In genomic region chr17:44006581-44007345, GRCh38 we compare ENCODE assay signal across 8 cellular contexts. TPM values are rescaled to one million over a fixed set of nuclear protein-coding genes. Genes with fewer than 3 reads are reported as not detected.
DNase-seq lines count a peak whose midpoint lies in the region; ATAC-seq and TF ChIP-seq lines count a peak whose summit lies in the region.

No MANE protein-coding gene starts in this region.

- H3K9ac ChIP-seq in mammary epithelial cell (ENCODE audit: insufficient read depth, low read length) = peak overlapping the region; percentile 61

- no peaks in the 10 kb centered on the region for H3K9me3 ChIP-seq in WERI-Rb-1 (ENCODE audit: severe bottlenecking)
- no peaks in the 10 kb centered on the region for H3K9me3 ChIP-seq in mammary epithelial cell (replicated peaks; ENCODE audit: insufficient read depth, low read length)

- H3K27me3 ChIP-seq in WERI-Rb-1 (ENCODE audit: insufficient read depth, low read depth, severe bottlenecking) = no peaks in the 10 kb centered on the region
- H3K27me3 ChIP-seq in mammary epithelial cell (ENCODE audit: insufficient read depth, low read length) = no peaks in the 10 kb centered on the region

- peaks cover 16% of the 10 kb centered on the region for H3K79me2 ChIP-seq in mammary epithelial cell (ENCODE audit: insufficient read depth, low read length)

- DNase-seq in NCI-H2227 treated with DMSO at 0.1 percent for 48 hours (lab: John Stamatoyannopoulos, UW) (peak; percentile 95), WERI-Rb-1 (peak; percentile 100), mammary epithelial cell (peak; percentile 97), inferior parietal cortex (ENCODE audit: extremely low spot score) (peak; percentile 47), smooth muscle cell of the brain vasculature (ENCODE audit: low read depth, low spot score) (peak; percentile 95)

- H3K4me3 ChIP-seq in WERI-Rb-1 (ENCODE audit: low read depth, low read length) = peak overlapping the region; percentile 82
- peak overlapping the region; percentile 48 to 71 (median 63) for H3K4me3 ChIP-seq in mammary epithelial cell (replicated peaks in 1 of 3; ENCODE audit: insufficient read depth in 1 of 3, low read depth in 2 of 3, low read length in 3 of 3)

- H4K20me1 ChIP-seq in mammary epithelial cell (ENCODE audit: insufficient read depth, low read length) = no peaks in the 10 kb centered on the region

- H3K4me2 ChIP-seq in mammary epithelial cell (ENCODE audit: insufficient read depth, low read depth, low read length) = peak overlapping the region; percentile 94

- intact Hi-C loops in mammary epithelial cell (cut with micrococcal nuclease) = loop anchor here (2.0 kb wide), 1 partner anchor 34 kb away; no protein-coding TSS in a partner anchor

- peak overlapping the region; percentile 67 for H3K27ac ChIP-seq in WERI-Rb-1
- peak overlapping the region; percentile 59 for H3K27ac ChIP-seq in mammary epithelial cell (ENCODE audit: insufficient read depth, low read depth, low read length)

- H3K36me3 ChIP-seq in WERI-Rb-1 (peaks cover 8% of the 10 kb centered on the region), mammary epithelial cell (ENCODE audit: insufficient read depth, low read length) (no peaks in the 10 kb centered on the region)

- ATAC-seq in HG03095 (IDR thresholded peaks at IDR 0.05; ENCODE audit: unreplicated experiment) = peak; percentile 53
- no peak for ATAC-seq in GM21367 (IDR thresholded peaks at IDR 0.05; ENCODE audit: unreplicated experiment)

- no TSS peak for BruUV-seq in mammary epithelial cell (replicated peaks; lab: Mats Ljungman, UMichigan)

- TF ChIP-seq CTCF in GM12872 (IDR thresholded peaks at IDR 0.05; ENCODE audit: insufficient read depth, low read depth, low read length) = peak; percentile 75
- TF ChIP-seq CTCF in WERI-Rb-1 (IDR thresholded peaks at IDR 0.05; ENCODE audit: low read depth, low read length) = peak; percentile 96
- TF ChIP-seq CTCF in mammary epithelial cell (conservative IDR thresholded peaks at IDR 0.05 in 1 of 2, IDR thresholded peaks at IDR 0.05 in 1 of 2; ENCODE audit: extremely low read depth in 1 of 2, insufficient read depth in 1 of 2, low read depth in 1 of 2, low read length in 2 of 2) = peak; percentile 55 to 68

- H3K4me1 ChIP-seq in mammary epithelial cell (ENCODE audit: insufficient read depth, low read length) = peaks cover 41% of the 10 kb centered on the region

- H2AFZ ChIP-seq in mammary epithelial cell (ENCODE audit: low read depth, low read length) = peak overlapping the region; percentile 92

- dilution Hi-C loops in mammary epithelial cell (cut with HindIII; ENCODE audit: low sequenced_read_pairs) = no loop called here

- 2% methylated on average over 22 of the region's 40 CpGs for WGBS in mammary epithelial cell (ENCODE audit: low coverage, missing lambda C conversion rate)

- CTCF ChIA-PET in mammary epithelial cell (lab: Charles Lee; ENCODE audit: low non-redundant PET) = interaction anchor here (0.6 to 0.7 kb wide), 2 partner anchors 63 to 68 kb away, joined by 3 read pairs; no protein-coding TSS in a partner anchor

- in situ Hi-C loops in mammary epithelial cell (cut with MboI; ENCODE audit: low sequenced_read_pairs in 2 of 2) = no loop called here

RNA-seq across cellular contexts. Expression of gene NAGS, which starts 2.3 kb away (rescaled TPM):
- 1 to 10 TPM; 1.3 to 2.2 TPM for total RNA-seq in mammary epithelial cell
- polyA plus RNA-seq in mammary epithelial cell = 2.0 TPM
- polyA minus RNA-seq in mammary epithelial cell = 0.83 TPM

RNA-seq across cellular contexts. Expression of gene TMEM101, which starts 8.0 kb away (rescaled TPM):
- 10 to 100 TPM; 24.4 to 39.0 TPM for total RNA-seq in mammary epithelial cell
- 34.5 TPM for polyA plus RNA-seq in mammary epithelial cell
- polyA minus RNA-seq in mammary epithelial cell = 18.8 TPM

RNA-seq across cellular contexts. Expression of gene PYY, which starts 53.0 kb away (rescaled TPM):
- not detected for total RNA-seq in mammary epithelial cell
- polyA plus RNA-seq in mammary epithelial cell = not detected
- polyA minus RNA-seq in mammary epithelial cell = not detected

RNA-seq across cellular contexts. Expression of gene LSM12, which starts 59.7 kb away (rescaled TPM):
- total RNA-seq in mammary epithelial cell = 10 to 100 TPM; 51.2 to 79.2 TPM
- polyA plus RNA-seq in mammary epithelial cell = 62.2 TPM
- polyA minus RNA-seq in mammary epithelial cell = 112 TPM

Comparison
In these comparisons a context has a peak if more than half of its experiments do, and no peak if none do; other contexts are left out.
1. DNase-seq: peak in every context shown above with its lines; median percentile 100 in WERI-Rb-1; 97 in mammary epithelial cell; 95 in NCI-H2227 treated with DMSO at 0.1 percent for 48 hours; 95 in smooth muscle cell of the brain vasculature; 47 in inferior parietal cortex.